8 cellular contexts compared by ENCODE assay signal in the genomic region with DNA sequence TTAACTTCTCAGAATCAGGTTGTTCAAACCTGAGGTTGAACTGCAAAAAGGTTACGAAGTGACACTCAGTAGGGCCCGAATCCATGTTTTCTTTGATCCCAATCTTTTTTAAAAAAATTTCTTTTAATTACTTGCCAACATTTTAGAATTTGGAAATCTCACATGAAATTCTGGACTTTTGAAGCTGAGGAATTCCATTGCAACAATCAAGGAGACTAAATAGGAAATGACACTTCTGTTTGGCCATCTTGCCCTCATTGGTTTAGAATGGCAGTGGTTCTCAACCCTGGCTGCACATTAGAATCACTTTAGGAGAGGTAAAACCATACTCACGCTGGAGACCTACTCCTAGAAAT. TPM values are rescaled to one million over a fixed set of nuclear protein-coding genes. Genes with fewer than 3 reads are reported as not detected.
DNase-seq lines count a peak whose midpoint lies in the region; ATAC-seq and TF ChIP-seq lines count a peak whose summit lies in the region.

No MANE protein-coding gene starts in this region.

- H3K9me3 ChIP-seq in tibial nerve: no peaks in the 10 kb centered on the region

- no peak for TF ChIP-seq EP300 in tibial nerve (IDR thresholded peaks at IDR 0.05)

- H3K27ac Mint-ChIP-seq in activated T-cell treated with anti-CD3 and anti-CD28 coated beads, Interleukin-2, amount 50 U/mL, for 72 hours: peak overlapping the region; percentile 95
- H3K27ac Mint-ChIP-seq in activated naive CD8-positive, alpha-beta T cell: peak overlapping the region; percentile 97

- peaks cover 7 to 9% of the 10 kb centered on the region in 2 donors for H3K36me3 Mint-ChIP-seq in activated T-cell treated with anti-CD3 and anti-CD28 coated beads, Interleukin-2, amount 50 U/mL, for 72 hours (ENCODE audit: insufficient read depth in 2 of 2)
- H3K36me3 Mint-ChIP-seq in activated naive CD8-positive, alpha-beta T cell: peaks cover 5% of the 10 kb centered on the region

- peak overlapping the region; percentile 69 to 90 (median 86) for H3K27ac ChIP-seq in tibial nerve

- peaks cover 0 to 44% (median 14%) of the 10 kb centered on the region in 4 donors for H3K4me1 ChIP-seq in tibial nerve

- H3K36me3 ChIP-seq in kidney epithelial cell (ENCODE audit: control insufficient read depth, insufficient read depth, low read length): no peaks in the 10 kb centered on the region
- no peaks in the 10 kb centered on the region for H3K36me3 ChIP-seq in tibial nerve

- DNase-seq in activated T-cell treated with anti-CD3 and anti-CD28 coated beads, Interleukin-2, amount 50 U/mL, for 72 hours: no peak
- DNase-seq in activated T-cell treated with anti-CD3 and anti-CD28 coated beads, Interleukin-2, amount 50 U/mL, for 48 hours: no peak
- no peak for DNase-seq in kidney epithelial cell (ENCODE audit: low read depth)
- no peak for DNase-seq in tibial nerve (ENCODE audit: low spot score in 2 of 2)
- no peak for DNase-seq in NCI-H226

- H3K27me3 ChIP-seq in kidney epithelial cell (ENCODE audit: control insufficient read depth, insufficient read depth, low read length) (no peaks in the 10 kb centered on the region), tibial nerve (no peaks in the 10 kb centered on the region)

- H3K4me1 Mint-ChIP-seq in activated T-cell treated with anti-CD3 and anti-CD28 coated beads, Interleukin-2, amount 50 U/mL, for 72 hours (ENCODE audit: low read depth): peaks cover 46% of the 10 kb centered on the region
- peaks cover 37% of the 10 kb centered on the region for H3K4me1 Mint-ChIP-seq in activated naive CD8-positive, alpha-beta T cell (ENCODE audit: low read depth)

- no peaks in the 10 kb centered on the region for H3K9me3 Mint-ChIP-seq in activated T-cell treated with anti-CD3 and anti-CD28 coated beads, Interleukin-2, amount 50 U/mL, for 72 hours
- H3K9me3 Mint-ChIP-seq in activated naive CD8-positive, alpha-beta T cell (ENCODE audit: low read depth): no peaks in the 10 kb centered on the region

- 27 to 42% methylated on average over 3 of the region's 3 CpGs for WGBS in tibial nerve, 2 donors

- H3K4me3 ChIP-seq in kidney epithelial cell (ENCODE audit: low read depth, low read length): peak overlapping the region; percentile 72
- peak overlapping the region; percentile 67 to 95 (median 79) for H3K4me3 ChIP-seq in tibial nerve

- H3K4me3 Mint-ChIP-seq in activated T-cell treated with anti-CD3 and anti-CD28 coated beads, Interleukin-2, amount 50 U/mL, for 72 hours: peak overlapping the region; percentile 89 to 99
- H3K4me3 Mint-ChIP-seq in activated naive CD8-positive, alpha-beta T cell: peak overlapping the region; percentile 100

- no peak for TF ChIP-seq POLR2A in tibial nerve (IDR thresholded peaks at IDR 0.05)

- TF ChIP-seq CTCF in kidney epithelial cell (IDR thresholded peaks at IDR 0.05; ENCODE audit: insufficient read depth, low read length, poor library complexity, severe bottlenecking) (no peak), tibial nerve (IDR thresholded peaks at IDR 0.05) (no peak)

- peak in 1 of 2 donors; percentile 9 for ATAC-seq in activated T-cell treated with anti-CD3 and anti-CD28 coated beads, Interleukin-2, amount 50 U/mL, for 72 hours (replicated peaks in 1 of 2)
- ATAC-seq in HG03469 (IDR thresholded peaks at IDR 0.05; ENCODE audit: unreplicated experiment): no peak
- ATAC-seq in HG02588 (IDR thresholded peaks at IDR 0.05; ENCODE audit: unreplicated experiment): no peak

- H3K27me3 Mint-ChIP-seq in activated T-cell treated with anti-CD3 and anti-CD28 coated beads, Interleukin-2, amount 50 U/mL, for 72 hours (ENCODE audit: low read depth): peaks cover 20% of the 10 kb centered on the region
- H3K27me3 Mint-ChIP-seq in activated naive CD8-positive, alpha-beta T cell: peaks cover 5% of the 10 kb centered on the region

RNA-seq across cellular contexts. Expression of a gene that starts 0.5 kb away (rescaled TPM):
- total RNA-seq in activated T-cell treated with anti-CD3 and anti-CD28 coated beads, Interleukin-2, amount 50 U/mL, for 72 hours: 100 to 1,000 TPM; 238 to 244 TPM
- total RNA-seq in kidney epithelial cell (85.4 and 90.5 TPM in 2 replicates), tibial nerve (100 to 1,000 TPM; 133 to 211 (median 177) TPM)
